1 cellular context compared by ENCODE assay signal in the genomic region with DNA sequence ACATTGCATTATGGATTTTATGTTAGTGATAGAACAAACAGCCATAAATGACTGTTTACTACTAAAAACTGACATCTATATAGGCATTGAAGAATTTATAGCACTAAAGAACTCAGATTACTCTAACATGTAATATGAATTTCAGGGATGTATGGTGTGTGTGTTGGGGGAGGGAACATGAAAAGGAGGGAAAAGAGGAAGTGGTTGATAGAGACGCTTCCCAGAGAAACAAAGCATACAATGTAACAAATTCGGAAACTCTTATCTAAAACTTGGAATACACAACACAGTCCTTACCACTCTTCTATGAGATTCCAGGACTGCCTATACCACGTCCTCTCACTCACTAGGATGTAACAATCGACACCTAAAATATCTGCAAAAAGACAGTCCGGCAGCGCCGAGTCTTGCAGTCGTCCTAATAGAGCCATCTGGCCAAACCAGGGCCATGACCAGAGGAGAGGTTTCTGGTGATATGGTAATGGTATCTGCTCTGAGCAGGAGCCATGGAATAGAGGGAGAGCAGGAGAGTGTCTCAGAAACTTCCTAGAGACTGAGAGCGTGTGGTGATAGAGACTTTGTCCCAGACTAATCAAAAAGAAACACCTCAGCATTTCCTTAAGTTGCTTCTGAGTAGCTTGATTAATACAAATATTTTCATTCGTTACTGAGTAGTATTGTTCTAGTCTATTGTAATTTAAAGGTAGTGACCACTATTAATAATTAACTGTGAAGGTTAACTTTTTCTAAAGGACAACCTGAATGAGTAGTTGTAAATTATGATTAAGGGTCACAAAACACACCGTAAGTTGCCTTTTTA.
TF ChIP-seq lines count a peak whose summit lies in the region.

No MANE protein-coding gene starts in this region.

TF ChIP-seq in K562, 482 proteins besides CTCF, POLR2A, EP300 and RAD21 (continued from another document):
- TF ChIP-seq RCOR1 (IDR thresholded peaks at IDR 0.05; ENCODE audit: borderline replicate concordance in 1 of 2, low read depth in 2 of 2, low read length in 2 of 2), result no peak
- TF ChIP-seq ZNF57 (CRISPR knock-in tag; IDR thresholded peaks at IDR 0.05), result no peak
- no peak for TF ChIP-seq JUNB (CRISPR knock-in tag; conservative IDR thresholded peaks at IDR 0.05)
- peak; percentile 29 for TF ChIP-seq MAFF (IDR thresholded peaks at IDR 0.05; ENCODE audit: low read length)
- 0 out of 2 replicates have a peak, but pooled peaks have one; percentile 24 for TF ChIP-seq MAFG (tag; conservative IDR thresholded peaks at IDR 0.05)
- no peak for TF ChIP-seq ZEB2 (IDR thresholded peaks at IDR 0.05)
- peak; percentile 26; the same call in 1 of the 2 replicates for TF ChIP-seq SMARCA4 (IDR thresholded peaks at IDR 0.05)
- no peak for TF ChIP-seq KAT7 (CRISPR knock-in tag; IDR thresholded peaks at IDR 0.05; ENCODE audit: borderline replicate concordance)
- TF ChIP-seq GTF2E2 (tag; IDR thresholded peaks at IDR 0.05), result no peak
- TF ChIP-seq C11orf30 (IDR thresholded peaks at IDR 0.05; ENCODE audit: low read depth), result peak; percentile 43; the same call in 1 of the 2 replicates
- TF ChIP-seq NFATC3 (IDR thresholded peaks at IDR 0.05), result no peak
- no peak for TF ChIP-seq MEIS2 (IDR thresholded peaks at IDR 0.05; ENCODE audit: partially characterized antibody)
- TF ChIP-seq, protein P1, sequence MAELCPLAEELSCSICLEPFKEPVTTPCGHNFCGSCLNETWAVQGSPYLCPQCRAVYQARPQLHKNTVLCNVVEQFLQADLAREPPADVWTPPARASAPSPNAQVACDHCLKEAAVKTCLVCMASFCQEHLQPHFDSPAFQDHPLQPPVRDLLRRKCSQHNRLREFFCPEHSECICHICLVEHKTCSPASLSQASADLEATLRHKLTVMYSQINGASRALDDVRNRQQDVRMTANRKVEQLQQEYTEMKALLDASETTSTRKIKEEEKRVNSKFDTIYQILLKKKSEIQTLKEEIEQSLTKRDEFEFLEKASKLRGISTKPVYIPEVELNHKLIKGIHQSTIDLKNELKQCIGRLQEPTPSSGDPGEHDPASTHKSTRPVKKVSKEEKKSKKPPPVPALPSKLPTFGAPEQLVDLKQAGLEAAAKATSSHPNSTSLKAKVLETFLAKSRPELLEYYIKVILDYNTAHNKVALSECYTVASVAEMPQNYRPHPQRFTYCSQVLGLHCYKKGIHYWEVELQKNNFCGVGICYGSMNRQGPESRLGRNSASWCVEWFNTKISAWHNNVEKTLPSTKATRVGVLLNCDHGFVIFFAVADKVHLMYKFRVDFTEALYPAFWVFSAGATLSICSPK (IDR thresholded peaks at IDR 0.05; ENCODE audit: borderline replicate concordance), result no peak
- TF ChIP-seq ZNF277 (CRISPR knock-in tag; IDR thresholded peaks at IDR 0.05; ENCODE audit: borderline replicate concordance), result no peak
- TF ChIP-seq ZNF766 (CRISPR knock-in tag; conservative IDR thresholded peaks at IDR 0.05), result peak; percentile 87
- peak; percentile 9; the same call in 1 of the 2 replicates for TF ChIP-seq CBFA2T3 (IDR thresholded peaks at IDR 0.05)
- TF ChIP-seq COPS2 (conservative IDR thresholded peaks at IDR 0.05), result no peak
- TF ChIP-seq, protein P2, sequence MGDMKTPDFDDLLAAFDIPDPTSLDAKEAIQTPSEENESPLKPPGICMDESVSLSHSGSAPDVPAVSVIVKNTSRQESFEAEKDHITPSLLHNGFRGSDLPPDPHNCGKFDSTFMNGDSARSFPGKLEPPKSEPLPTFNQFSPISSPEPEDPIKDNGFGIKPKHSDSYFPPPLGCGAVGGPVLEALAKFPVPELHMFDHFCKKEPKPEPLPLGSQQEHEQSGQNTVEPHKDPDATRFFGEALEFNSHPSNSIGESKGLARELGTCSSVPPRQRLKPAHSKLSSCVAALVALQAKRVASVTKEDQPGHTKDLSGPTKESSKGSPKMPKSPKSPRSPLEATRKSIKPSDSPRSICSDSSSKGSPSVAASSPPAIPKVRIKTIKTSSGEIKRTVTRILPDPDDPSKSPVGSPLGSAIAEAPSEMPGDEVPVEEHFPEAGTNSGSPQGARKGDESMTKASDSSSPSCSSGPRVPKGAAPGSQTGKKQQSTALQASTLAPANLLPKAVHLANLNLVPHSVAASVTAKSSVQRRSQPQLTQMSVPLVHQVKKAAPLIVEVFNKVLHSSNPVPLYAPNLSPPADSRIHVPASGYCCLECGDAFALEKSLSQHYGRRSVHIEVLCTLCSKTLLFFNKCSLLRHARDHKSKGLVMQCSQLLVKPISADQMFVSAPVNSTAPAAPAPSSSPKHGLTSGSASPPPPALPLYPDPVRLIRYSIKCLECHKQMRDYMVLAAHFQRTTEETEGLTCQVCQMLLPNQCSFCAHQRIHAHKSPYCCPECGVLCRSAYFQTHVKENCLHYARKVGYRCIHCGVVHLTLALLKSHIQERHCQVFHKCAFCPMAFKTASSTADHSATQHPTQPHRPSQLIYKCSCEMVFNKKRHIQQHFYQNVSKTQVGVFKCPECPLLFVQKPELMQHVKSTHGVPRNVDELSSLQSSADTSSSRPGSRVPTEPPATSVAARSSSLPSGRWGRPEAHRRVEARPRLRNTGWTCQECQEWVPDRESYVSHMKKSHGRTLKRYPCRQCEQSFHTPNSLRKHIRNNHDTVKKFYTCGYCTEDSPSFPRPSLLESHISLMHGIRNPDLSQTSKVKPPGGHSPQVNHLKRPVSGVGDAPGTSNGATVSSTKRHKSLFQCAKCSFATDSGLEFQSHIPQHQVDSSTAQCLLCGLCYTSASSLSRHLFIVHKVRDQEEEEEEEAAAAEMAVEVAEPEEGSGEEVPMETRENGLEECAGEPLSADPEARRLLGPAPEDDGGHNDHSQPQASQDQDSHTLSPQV (IDR thresholded peaks at IDR 0.05), result peak; percentile 45; the same call in 1 of the 2 replicates
- TF ChIP-seq NCOA2 (IDR thresholded peaks at IDR 0.05; ENCODE audit: partially characterized antibody in 2 of 2), result no peak
- TF ChIP-seq, protein P3, sequence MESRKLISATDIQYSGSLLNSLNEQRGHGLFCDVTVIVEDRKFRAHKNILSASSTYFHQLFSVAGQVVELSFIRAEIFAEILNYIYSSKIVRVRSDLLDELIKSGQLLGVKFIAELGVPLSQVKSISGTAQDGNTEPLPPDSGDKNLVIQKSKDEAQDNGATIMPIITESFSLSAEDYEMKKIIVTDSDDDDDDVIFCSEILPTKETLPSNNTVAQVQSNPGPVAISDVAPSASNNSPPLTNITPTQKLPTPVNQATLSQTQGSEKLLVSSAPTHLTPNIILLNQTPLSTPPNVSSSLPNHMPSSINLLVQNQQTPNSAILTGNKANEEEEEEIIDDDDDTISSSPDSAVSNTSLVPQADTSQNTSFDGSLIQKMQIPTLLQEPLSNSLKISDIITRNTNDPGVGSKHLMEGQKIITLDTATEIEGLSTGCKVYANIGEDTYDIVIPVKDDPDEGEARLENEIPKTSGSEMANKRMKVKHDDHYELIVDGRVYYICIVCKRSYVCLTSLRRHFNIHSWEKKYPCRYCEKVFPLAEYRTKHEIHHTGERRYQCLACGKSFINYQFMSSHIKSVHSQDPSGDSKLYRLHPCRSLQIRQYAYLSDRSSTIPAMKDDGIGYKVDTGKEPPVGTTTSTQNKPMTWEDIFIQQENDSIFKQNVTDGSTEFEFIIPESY (CRISPR knock-in tag; IDR thresholded peaks at IDR 0.05), result no peak
- no peak for TF ChIP-seq TCFL5 (CRISPR knock-in tag; conservative IDR thresholded peaks at IDR 0.05)
- peak; percentile 98 for TF ChIP-seq SPI1 (IDR thresholded peaks at IDR 0.05; ENCODE audit: borderline replicate concordance, low read depth, low read length)
- TF ChIP-seq ZNF316 (IDR thresholded peaks at IDR 0.05), result peak; percentile 65
- TF ChIP-seq, protein P4, sequence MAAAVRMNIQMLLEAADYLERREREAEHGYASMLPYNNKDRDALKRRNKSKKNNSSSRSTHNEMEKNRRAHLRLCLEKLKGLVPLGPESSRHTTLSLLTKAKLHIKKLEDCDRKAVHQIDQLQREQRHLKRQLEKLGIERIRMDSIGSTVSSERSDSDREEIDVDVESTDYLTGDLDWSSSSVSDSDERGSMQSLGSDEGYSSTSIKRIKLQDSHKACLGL (CRISPR knock-in tag; IDR thresholded peaks at IDR 0.05; ENCODE audit: borderline replicate concordance, poor library complexity, severe bottlenecking), result no peak
- no peak for TF ChIP-seq DIDO1 (tag; IDR thresholded peaks at IDR 0.05; ENCODE audit: low read depth)
- no peak for TF ChIP-seq KLF6 (CRISPR knock-in tag; IDR thresholded peaks at IDR 0.05; ENCODE audit: borderline replicate concordance)
- TF ChIP-seq TEAD4 (IDR thresholded peaks at IDR 0.05; ENCODE audit: low read length), result 0 out of 2 replicates have a peak, but pooled peaks have one; percentile 22
- TF ChIP-seq TEAD4 (CRISPR knock-in tag; IDR thresholded peaks at IDR 0.05; ENCODE audit: borderline replicate concordance), result no peak
- TF ChIP-seq STAT5A (IDR thresholded peaks at IDR 0.05; ENCODE audit: borderline replicate concordance, low read length), result no peak
- TF ChIP-seq ARID1B (IDR thresholded peaks at IDR 0.05), result 0 out of 2 replicates have a peak, but pooled peaks have one; percentile 16
- no peak for TF ChIP-seq CC2D1A (IDR thresholded peaks at IDR 0.05)
- no peak for TF ChIP-seq ZZZ3 (IDR thresholded peaks at IDR 0.05)
- no peak for TF ChIP-seq FUS (optimal IDR thresholded peaks at IDR 0.05; ENCODE audit: low read depth, low read length)
- no peak for TF ChIP-seq EGR1 (conservative IDR thresholded peaks at IDR 0.05)
- no peak for TF ChIP-seq POLR3G (IDR thresholded peaks at IDR 0.05; ENCODE audit: extremely low read depth, insufficient read length, insufficient replicate concordance)
- TF ChIP-seq GABPB1 (CRISPR knock-in tag; IDR thresholded peaks at IDR 0.05), result no peak
- no peak for TF ChIP-seq ZNF41 (CRISPR knock-in tag; conservative IDR thresholded peaks at IDR 0.05)
- peak; percentile 26; the same call in 1 of the 2 replicates for TF ChIP-seq SOX6 (IDR thresholded peaks at IDR 0.05)
- TF ChIP-seq ELF4 (CRISPR knock-in tag; IDR thresholded peaks at IDR 0.05), result no peak
- TF ChIP-seq PPARD (CRISPR knock-in tag; IDR thresholded peaks at IDR 0.05), result no peak
